25 cellular contexts compared by ENCODE assay signal in the genomic region with DNA sequence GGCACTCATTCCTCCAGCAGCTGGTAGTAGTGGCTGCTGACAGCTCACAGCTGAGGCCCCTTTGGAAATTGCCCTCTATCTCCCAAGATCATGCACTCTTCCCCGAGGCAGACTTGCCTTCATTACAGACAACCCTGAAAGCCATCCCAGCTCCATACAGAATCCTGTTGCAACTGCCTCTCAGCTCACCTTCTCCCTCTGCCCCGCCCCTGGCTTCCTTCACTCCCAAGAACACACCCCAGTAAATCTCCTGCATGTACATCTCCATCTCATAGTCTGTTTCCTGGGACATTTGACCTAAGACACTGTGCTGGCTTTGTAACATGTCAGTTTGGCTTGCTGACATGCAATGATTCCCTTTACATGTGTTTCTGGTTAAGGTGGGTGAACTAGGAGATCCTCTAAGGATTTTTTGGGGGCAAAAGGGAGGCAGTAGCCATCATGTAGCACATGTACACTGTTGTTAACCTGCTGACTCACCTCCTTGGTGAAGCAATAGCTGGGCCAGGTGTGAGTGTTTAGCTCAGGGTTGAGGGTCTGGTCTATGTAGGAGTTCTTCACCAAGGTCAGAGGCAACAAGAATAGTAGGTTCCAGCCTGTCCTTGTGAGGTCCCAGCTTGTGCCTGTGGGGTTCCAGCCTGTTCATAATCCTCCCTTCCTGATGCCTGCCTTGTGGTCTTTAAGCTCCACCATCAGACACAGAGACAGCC.
DNase-seq lines count a peak whose midpoint lies in the region; ATAC-seq and TF ChIP-seq lines count a peak whose summit lies in the region.
"Had no signal": no experiment of that assay in that cellular context is flagged by ENCODE, and none has a peak within 500 bp of the region (broad histone marks: within the 10 kb centered on the region; RNA-seq: fewer than 3 reads in every experiment).

No MANE protein-coding gene starts in this region.

- H3K4me3 ChIP-seq in RWPE2 (ENCODE audit: severe bottlenecking): no peak overlapping the region
- H3K4me3 ChIP-seq: GM12878, GM23338, HAP-1, SK-N-MC had no signal

- no peak overlapping the region for H3K4me3 Mint-ChIP-seq in osteocyte (ENCODE audit: unreplicated experiment)
- H3K4me3 Mint-ChIP-seq: CD4-positive, alpha-beta T cell; GM23338 had no signal

- H3K4me1 Mint-ChIP-seq in osteocyte (ENCODE audit: unreplicated experiment): peaks cover 46% of the 10 kb centered on the region

- no peaks in the 10 kb centered on the region for H3K27me3 Mint-ChIP-seq in osteocyte (ENCODE audit: unreplicated experiment)
- H3K27me3 Mint-ChIP-seq: CD4-positive, alpha-beta T cell had no signal

- peak overlapping the region; percentile 5 for H3K27ac Mint-ChIP-seq in osteocyte (ENCODE audit: unreplicated experiment)
- H3K27ac Mint-ChIP-seq: CD4-positive, alpha-beta T cell; GM23338 had no signal

- TF ChIP-seq CTCF in RWPE2 (IDR thresholded peaks at IDR 0.05; ENCODE audit: poor library complexity, severe bottlenecking) (no peak), osteocyte (IDR thresholded peaks at IDR 0.05) (no peak), GM13977 (IDR thresholded peaks at IDR 0.05; ENCODE audit: extremely low read depth, insufficient read depth, missing control alignments) (no peak)

- DNase-seq in RWPE2 (ENCODE audit: low spot score) (no peak), ecto neural progenitor cell (ENCODE audit: low spot score) (peak; percentile 32), osteocyte (ENCODE audit: extremely low spot score, unreplicated experiment) (no peak), cardiac septum (ENCODE audit: low spot score) (no peak), activated gamma-delta T cell treated with Interleukin-2 at 50 U/mL for 16 hours (no peak), GM13977 (ENCODE audit: low spot score) (no peak)
- DNase-seq: BE2C; CD4-positive, alpha-beta T cell; COR-L47; DND-41; KBM-7; NCI-H1105; NCI-H146; NCI-H2029; NCI-H226; NCI-H510A treated with DMSO at 0.1 percent for 48 hours; NCI-H774; SHP77 had no signal

- TF ChIP-seq EP300 in Ishikawa (IDR thresholded peaks at IDR 0.05; ENCODE audit: borderline replicate concordance): no peak

- H3K27me3 ChIP-seq in RWPE2 (ENCODE audit: insufficient read depth, poor library complexity, severe bottlenecking): no peaks in the 10 kb centered on the region
- H3K27me3 ChIP-seq: BE2C had no signal

- H3K9me3 Mint-ChIP-seq in osteocyte (ENCODE audit: unreplicated experiment): no peaks in the 10 kb centered on the region
- H3K9me3 Mint-ChIP-seq: CD4-positive, alpha-beta T cell; GM23338 had no signal

- H3K9me3 ChIP-seq in RWPE2 (ENCODE audit: severe bottlenecking): no peaks in the 10 kb centered on the region
- H3K9me3 ChIP-seq: BE2C, HAP-1 had no signal

- peaks cover 3% of the 10 kb centered on the region for H3K4me1 ChIP-seq in RWPE2 (ENCODE audit: insufficient read depth, poor library complexity, severe bottlenecking)
- H3K4me1 ChIP-seq: BE2C, HAP-1 had no signal

- in situ Hi-C loops in GM13977 (cut with MboI; ENCODE audit: low pct_unique_long_range_greater_than_20kb, low sequenced_read_pairs, unreplicated experiment): no loop called here

- no peak for TF ChIP-seq RAD21 in Ishikawa (IDR thresholded peaks at IDR 0.05; ENCODE audit: low read depth)

- H3K36me3 Mint-ChIP-seq in osteocyte (ENCODE audit: unreplicated experiment): no peaks in the 10 kb centered on the region

- no peak overlapping the region for H3K27ac ChIP-seq in RWPE2 (ENCODE audit: poor library complexity, severe bottlenecking)
- H3K27ac ChIP-seq: HL-60, SK-N-MC had no signal

- intact Hi-C loops in cardiac septum (cut with DNase I): no loop called here

- no peaks in the 10 kb centered on the region for H3K36me3 ChIP-seq in RWPE2 (ENCODE audit: low read depth)
- H3K36me3 ChIP-seq: BE2C, HAP-1 had no signal

- peak; percentile 73; the same call in 2 of the 3 replicates for ATAC-seq in RWPE2 (ENCODE audit: low read depth)
- ATAC-seq: GM12878, GM23338, HepG2 had no signal

TF ChIP-seq in Ishikawa, 13 proteins besides CTCF, POLR2A, EP300 and RAD21:
- TF ChIP-seq CEBPB (IDR thresholded peaks at IDR 0.05) (peak; percentile 40; the same call in 1 of the 2 replicates), NFIC (IDR thresholded peaks at IDR 0.05) (no peak)
